ENCODE assay signal across 8 cellular contexts in the genomic region with DNA sequence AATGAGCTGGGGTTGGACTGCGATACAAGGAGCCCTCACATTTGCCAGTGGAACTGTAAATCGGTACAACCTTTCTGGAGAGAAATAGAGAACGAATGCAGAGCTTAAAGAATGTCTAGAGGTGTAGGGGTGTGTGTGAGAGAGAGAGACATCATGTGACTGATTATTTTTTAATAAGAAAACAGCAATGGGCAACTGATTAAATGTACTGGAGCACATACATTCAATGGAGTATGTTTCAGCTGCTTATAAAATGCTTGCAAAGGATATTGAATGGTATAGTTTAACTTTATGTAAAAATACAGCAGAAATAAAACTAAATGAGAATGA. TPM values are rescaled to one million over a fixed set of nuclear protein-coding genes. Genes with fewer than 3 reads are reported as not detected.
DNase-seq lines count a peak whose midpoint lies in the region; ATAC-seq and TF ChIP-seq lines count a peak whose summit lies in the region.

No MANE protein-coding gene starts in this region.

- H3K4me3 Mint-ChIP-seq in effector memory CD8-positive, alpha-beta T cell = peak overlapping the region; percentile 70 to 83
- H3K4me3 Mint-ChIP-seq in nephron progenitor cell = peak overlapping the region; percentile 94

- H3K4me1 Mint-ChIP-seq in effector memory CD8-positive, alpha-beta T cell (ENCODE audit: low read depth in 2 of 2) = peaks cover 6% of the 10 kb centered on the region in 2 donors
- peaks cover 17% of the 10 kb centered on the region for H3K4me1 Mint-ChIP-seq in nephron progenitor cell

- peaks cover 11 to 35% of the 10 kb centered on the region in 2 donors for H3K27me3 Mint-ChIP-seq in effector memory CD8-positive, alpha-beta T cell
- no peaks in the 10 kb centered on the region for H3K27me3 Mint-ChIP-seq in nephron progenitor cell (ENCODE audit: low read depth, poor library complexity)

- no peak overlapping the region for H3K27ac Mint-ChIP-seq in effector memory CD8-positive, alpha-beta T cell
- H3K27ac Mint-ChIP-seq in nephron progenitor cell = peak overlapping the region; percentile 98

- peak overlapping the region; percentile 81 for H3K4me3 ChIP-seq in GM06990 (replicated peaks; ENCODE audit: low read depth, low read length)
- H3K4me3 ChIP-seq in Jurkat, Clone E6-1 (ENCODE audit: low read length) = peak overlapping the region; percentile 52

- TF ChIP-seq CTCF in GM06990 (IDR thresholded peaks at IDR 0.05; ENCODE audit: insufficient read depth, low read length, poor library complexity, severe bottlenecking) = no peak
- no peak for TF ChIP-seq CTCF in nephron progenitor cell (IDR thresholded peaks at IDR 0.05)

- ATAC-seq in GM21576 (IDR thresholded peaks at IDR 0.05; ENCODE audit: unreplicated experiment) (peak; percentile 13), HG03097 (IDR thresholded peaks at IDR 0.05; ENCODE audit: low FRiP score, unreplicated experiment) (no peak)
- no peak for ATAC-seq in effector memory CD8-positive, alpha-beta T cell (replicated peaks)

- no peaks in the 10 kb centered on the region for H3K36me3 ChIP-seq in GM06990 (ENCODE audit: control insufficient read depth, insufficient read depth, low read length)

- no peaks in the 10 kb centered on the region for H3K27me3 ChIP-seq in GM06990 (replicated peaks; ENCODE audit: control insufficient read depth, insufficient read depth, low read length)

- DNase-seq in GM06990 (ENCODE audit: extremely low read depth, insufficient read length) (no peak), nephron progenitor cell (no peak), MV-4-11 (lab: John Stamatoyannopoulos, UW) (no peak)
- DNase-seq in Jurkat, Clone E6-1 (ENCODE audit: low read depth, low spot score) = no peak
- no peak for DNase-seq in effector memory CD8-positive, alpha-beta T cell
- no peak for DNase-seq in activated CD4-positive, alpha-beta T cell treated with anti-CD3 and anti-CD28 coated beads for 48 hours

- no peaks in the 10 kb centered on the region for H3K9me3 Mint-ChIP-seq in effector memory CD8-positive, alpha-beta T cell
- H3K9me3 Mint-ChIP-seq in nephron progenitor cell = peaks cover 4% of the 10 kb centered on the region

- H3K36me3 Mint-ChIP-seq in effector memory CD8-positive, alpha-beta T cell (ENCODE audit: insufficient read depth) = peaks cover 3% of the 10 kb centered on the region
- no peaks in the 10 kb centered on the region for H3K36me3 Mint-ChIP-seq in nephron progenitor cell (ENCODE audit: low read depth)

RNA-seq across cellular contexts. Expression of a gene that starts 0.4 kb away (rescaled TPM):
- 1.8 TPM for polyA plus RNA-seq in Jurkat, Clone E6-1 (2012; ENCODE audit: insufficient read depth, insufficient read length)
